10 cellular contexts compared by ENCODE assay signal in genomic region chr11:95891423-95892177, GRCh38. TPM values are rescaled to one million over a fixed set of nuclear protein-coding genes. Genes with fewer than 3 reads are reported as not detected.
DNase-seq lines count a peak whose midpoint lies in the region; ATAC-seq, FAIRE-seq and TF ChIP-seq lines count a peak whose summit lies in the region.
"Had no signal": no experiment of that assay in that cellular context is flagged by ENCODE, and none has a peak within 500 bp of the region (broad histone marks: within the 10 kb centered on the region; RNA-seq: fewer than 3 reads in every experiment).

No MANE protein-coding gene starts in this region.

- TF ChIP-seq CTCF in D721Med (IDR thresholded peaks at IDR 0.05; ENCODE audit: insufficient read depth, missing control alignments) (no peak), progenitor cell of endocrine pancreas (IDR thresholded peaks at IDR 0.05; ENCODE audit: unreplicated experiment) (no peak)

- peaks cover 5% of the 10 kb centered on the region for H3K36me3 Mint-ChIP-seq in progenitor cell of endocrine pancreas (ENCODE audit: insufficient read depth)

- H3K23ac ChIP-seq in trophoblast cell (ENCODE audit: low read length), result no peak overlapping the region

- H3K79me2 ChIP-seq in trophoblast cell (ENCODE audit: control insufficient read depth, insufficient read depth, low read length, poor library complexity), result no peaks in the 10 kb centered on the region

- WGBS in trophoblast cell (ENCODE audit: extremely low coverage, insufficient coverage, insufficient read length), result no CpG with 5 or more reads among the region's 4 CpGs

- H4K8ac ChIP-seq in trophoblast cell (ENCODE audit: low read depth, low read length), result no peak overlapping the region

- H2AK5ac ChIP-seq in trophoblast cell (ENCODE audit: low read length), result no peak overlapping the region

- H3K14ac ChIP-seq in trophoblast cell (ENCODE audit: low read length), result no peak overlapping the region

- H2BK5ac ChIP-seq in trophoblast cell (ENCODE audit: low read depth, low read length, poor library complexity), result no peak overlapping the region

- no peaks in the 10 kb centered on the region for H3K4me1 Mint-ChIP-seq in progenitor cell of endocrine pancreas (ENCODE audit: low read depth)

- no peak overlapping the region for H2BK12ac ChIP-seq in trophoblast cell (ENCODE audit: low read length)

- H3K4me3 Mint-ChIP-seq in progenitor cell of endocrine pancreas (ENCODE audit: low read depth), result no peak overlapping the region

- no peak overlapping the region for H4K91ac ChIP-seq in trophoblast cell (ENCODE audit: low read depth, low read length)

- H3K27ac Mint-ChIP-seq in progenitor cell of endocrine pancreas, result no peak overlapping the region

- no peak overlapping the region for H3K4me3 ChIP-seq in trophoblast cell (ENCODE audit: low read depth, low read length)
- H3K4me3 ChIP-seq: right lobe of liver had no signal

- no peak overlapping the region for H3K4me2 ChIP-seq in trophoblast cell (ENCODE audit: low read length)

- H3K27ac ChIP-seq in trophoblast cell (ENCODE audit: low read depth, low read length), result no peak overlapping the region
- H3K27ac ChIP-seq: right lobe of liver had no signal

- no peaks in the 10 kb centered on the region for H3K27me3 ChIP-seq in trophoblast cell (ENCODE audit: insufficient read depth, low read length)
- H3K27me3 ChIP-seq: right lobe of liver had no signal

- no peaks in the 10 kb centered on the region for H3K36me3 ChIP-seq in trophoblast cell (ENCODE audit: control insufficient read depth in 1 of 2, insufficient read depth in 2 of 2, low read length in 2 of 2)
- H3K36me3 ChIP-seq: right lobe of liver had no signal

- no peaks in the 10 kb centered on the region for H3K79me1 ChIP-seq in trophoblast cell (ENCODE audit: low read length)

- no peak overlapping the region for H4K12ac ChIP-seq in trophoblast cell (ENCODE audit: low read depth, low read length)

- FAIRE-seq in D721Med (lab: Jason Lieb, UNC), result no peak

- no peaks in the 10 kb centered on the region for H3K27me3 Mint-ChIP-seq in progenitor cell of endocrine pancreas

- H3K4ac ChIP-seq in trophoblast cell (ENCODE audit: low read depth, low read length), result no peak overlapping the region

- peak; percentile 13 for DNase-seq in AG08395 (ENCODE audit: low spot score)
- DNase-seq in fibroblast of gingiva (ENCODE audit: low read depth), result peak; percentile 38
- DNase-seq in D721Med (ENCODE audit: insufficient read length, low spot score), result no peak
- DNase-seq in trophoblast cell, result no peak
- no peak for DNase-seq in progenitor cell of endocrine pancreas (ENCODE audit: low spot score, unreplicated experiment)
- no peak for DNase-seq in effector CD8-positive, alpha-beta T cell (lab: John Stamatoyannopoulos, UW)
- DNase-seq: left colon, right lobe of liver had no signal

- no peak overlapping the region for H3K9ac ChIP-seq in trophoblast cell (ENCODE audit: low read length)

- no peaks in the 10 kb centered on the region for H3K9me3 Mint-ChIP-seq in progenitor cell of endocrine pancreas (ENCODE audit: low read depth)

- H3K18ac ChIP-seq in trophoblast cell (ENCODE audit: low read length), result no peak overlapping the region

- H2AFZ ChIP-seq in trophoblast cell (ENCODE audit: insufficient read depth, low read length, poor library complexity), result no peak overlapping the region

- ATAC-seq in GM19463 (IDR thresholded peaks at IDR 0.05; ENCODE audit: unreplicated experiment), result peak; percentile 68
- peak; percentile 93 for ATAC-seq in HG03354 (IDR thresholded peaks at IDR 0.05; ENCODE audit: poor library complexity, severe bottlenecking, unreplicated experiment)
- ATAC-seq: left colon had no signal

- H3K4me1 ChIP-seq in trophoblast cell (ENCODE audit: control insufficient read depth in 1 of 2, insufficient read depth in 2 of 2, low read length in 2 of 2), result peaks cover 0 to 4% of the 10 kb centered on the region in 2 experiments
- H3K4me1 ChIP-seq: right lobe of liver had no signal

- H3K9me3 ChIP-seq in trophoblast cell (ENCODE audit: insufficient read depth, low read depth, low read length), result no peaks in the 10 kb centered on the region
- H3K9me3 ChIP-seq: right lobe of liver had no signal

- H2BK120ac ChIP-seq in trophoblast cell (ENCODE audit: insufficient read depth, low read length, poor library complexity), result no peak overlapping the region

RNA-seq across cellular contexts. Expression of gene MTMR2, which starts 32.3 kb away (rescaled TPM):
- 34.4 and 36.3 TPM in 2 replicates for polyA plus RNA-seq in trophoblast cell (2013)
- total RNA-seq in progenitor cell of endocrine pancreas, result 45.0 TPM in 2 replicates

Comparison
In these comparisons a context has a peak if more than half of its experiments do, and no peak if none do; other contexts are left out.
1. DNase-seq: peak in AG08395 (single experiment) and fibroblast of gingiva (single experiment); none in D721Med (single experiment), trophoblast cell (0 of 2), progenitor cell of endocrine pancreas (single experiment) and effector CD8-positive, alpha-beta T cell (single experiment).